Comparison of ENCODE assay signal across 34 cellular contexts in genomic region chr6:44154067-44154466, GRCh38. TPM values are rescaled to one million over a fixed set of nuclear protein-coding genes. Genes with fewer than 3 reads are reported as not detected.
"Had no signal": no experiment of that assay in that cellular context is flagged by ENCODE, and none has a peak within 500 bp of the region (broad histone marks: within the 10 kb centered on the region; RNA-seq: fewer than 3 reads in every experiment).

No MANE protein-coding gene starts in this region.

- H2AFZ ChIP-seq: PC-9 had no signal

- ATAC-seq: activated CD4-positive, alpha-beta T cell treated with anti-CD3 and anti-CD28 coated beads for 36 hours; activated CD4-positive, CD25-positive, alpha-beta regulatory T cell treated with anti-CD3 and anti-CD28 coated beads, Interleukin-2, amount 50 U/mL, for 24 hours; activated CD8-positive, alpha-beta T cell treated with anti-CD3 and anti-CD28 coated beads, Interleukin-2, amount 10 ng/mL, durations not matched to agents 7 days and 5 days; WTC11 had no signal

- H3K27me3 ChIP-seq: ascending aorta, cardiac muscle cell had no signal

- H3K27ac ChIP-seq: ascending aorta, cardiac muscle cell, KMS-11, PC-9 had no signal

- H3K4me2 ChIP-seq: KMS-11, PC-9 had no signal

- H3K4me3 Mint-ChIP-seq: activated CD4-positive, alpha-beta T cell treated with anti-CD3 and anti-CD28 coated beads for 36 hours; activated CD4-positive, alpha-beta T cell treated with anti-CD3 and anti-CD28 coated beads, Interleukin-2, amount 10 ng/mL, durations not matched to agents 7 days and 5 days; activated CD8-positive, alpha-beta T cell treated with anti-CD3 and anti-CD28 coated beads, Interleukin-2, amount 10 ng/mL, durations not matched to agents 7 days and 5 days; activated naive CD4-positive, alpha-beta T cell treated with anti-CD3 and anti-CD28 coated beads, Interleukin-2, amount 50 U/mL, for 24 hours; activated naive CD8-positive, alpha-beta T cell treated with anti-CD3 and anti-CD28 coated beads, Interleukin-2, amount 10 ng/mL, durations not matched to agents 7 days and 5 days; activated T-cell treated with anti-CD3 and anti-CD28 coated beads, Interleukin-2, amount 50 U/mL, for 24 hours; WTC11 had no signal

- H3K9me3 Mint-ChIP-seq: activated CD4-positive, alpha-beta T cell treated with anti-CD3 and anti-CD28 coated beads, Interleukin-2, amount 10 ng/mL, durations not matched to agents 7 days and 5 days; activated naive CD4-positive, alpha-beta T cell treated with anti-CD3 and anti-CD28 coated beads, Interleukin-2, amount 50 U/mL, for 24 hours; activated naive CD8-positive, alpha-beta T cell treated with anti-CD3 and anti-CD28 coated beads, Interleukin-2, amount 10 ng/mL, durations not matched to agents 7 days and 5 days; activated T-cell treated with anti-CD3 and anti-CD28 coated beads, Interleukin-2, amount 50 U/mL, for 24 hours; activated T-helper 2 cell treated with anti-CD3 and anti-CD28 coated beads, Interferon-gamma antibody, Interleukin-2, Interleukin-4, amounts not matched to agents 10 μg/mL and 5 μg/mL and 100 μg/mL, durations not matched to agents 14 hours and 24 hours and 36 hours; WTC11 had no signal

- H3K9ac ChIP-seq: KMS-11 had no signal

- H3K27ac Mint-ChIP-seq: activated CD4-positive, alpha-beta T cell treated with anti-CD3 and anti-CD28 coated beads for 36 hours; activated CD4-positive, alpha-beta T cell treated with anti-CD3 and anti-CD28 coated beads, Interleukin-2, amount 10 ng/mL, durations not matched to agents 7 days and 5 days; activated CD8-positive, alpha-beta T cell treated with anti-CD3 and anti-CD28 coated beads, Interleukin-2, amount 10 ng/mL, durations not matched to agents 7 days and 5 days; activated naive CD4-positive, alpha-beta T cell treated with anti-CD3 and anti-CD28 coated beads, Interleukin-2, amount 50 U/mL, for 24 hours; activated T-cell treated with anti-CD3 and anti-CD28 coated beads, Interleukin-2, amount 50 U/mL, for 24 hours; activated T-helper 2 cell treated with anti-CD3 and anti-CD28 coated beads, Interferon-gamma antibody, Interleukin-2, Interleukin-4, amounts not matched to agents 10 μg/mL and 5 μg/mL and 100 μg/mL, durations not matched to agents 14 hours and 24 hours and 36 hours had no signal

- DNase-seq: activated CD4-positive, alpha-beta T cell treated with anti-CD3 and anti-CD28 coated beads for 36 hours; activated CD4-positive, alpha-beta T cell treated with anti-CD3 and anti-CD28 coated beads, Interleukin-2, amount 10 ng/mL, durations not matched to agents 7 days and 5 days; activated CD4-positive, alpha-beta T cell treated with anti-CD3 and anti-CD28 coated beads, Interleukin-2, amount 50 U/mL, for 48 hours; activated CD8-positive, alpha-beta T cell treated with anti-CD3 and anti-CD28 coated beads, Interleukin-2, amount 10 ng/mL, durations not matched to agents 7 days and 5 days; activated gamma-delta T cell; activated naive CD4-positive, alpha-beta T cell treated with Interleukin-2 at 50 U/mL for 16 hours; activated naive CD8-positive, alpha-beta T cell treated with anti-CD3 and anti-CD28 coated beads, Interleukin-2, amount 10 ng/mL, durations not matched to agents 7 days and 5 days; activated T-cell treated with anti-CD3 and anti-CD28 coated beads, Interleukin-2, amount 50 U/mL, for 24 hours; amygdala; MM.1S; MV-4-11; NCI-H1092; NCI-H1436 treated with DMSO at 0.1 percent for 48 hours; NCI-H1694 treated with DMSO at 0.1 percent for 48 hours; NCI-H2029; NCI-H2171; NCI-H510A; NCI-H526; NCI-H748 treated with DMSO at 0.1 percent for 48 hours; NK-92 treated with Interleukin-12 subunit alpha and Interleukin-12 subunit beta, amount 100 ng/mL, for 24 hours; PC-9; Right ventricle myocardium superior; SW 1271; T1000 had no signal

- H3K9me3 ChIP-seq: ascending aorta had no signal

- H3K4me3 ChIP-seq: ascending aorta, cardiac muscle cell, PC-9 had no signal

- H3K27me3 Mint-ChIP-seq: activated CD4-positive, alpha-beta T cell treated with anti-CD3 and anti-CD28 coated beads for 36 hours; activated CD4-positive, alpha-beta T cell treated with anti-CD3 and anti-CD28 coated beads, Interleukin-2, amount 10 ng/mL, durations not matched to agents 7 days and 5 days; activated naive CD4-positive, alpha-beta T cell treated with anti-CD3 and anti-CD28 coated beads, Interleukin-2, amount 50 U/mL, for 24 hours; activated naive CD8-positive, alpha-beta T cell treated with anti-CD3 and anti-CD28 coated beads, Interleukin-2, amount 10 ng/mL, durations not matched to agents 7 days and 5 days; activated T-cell treated with anti-CD3 and anti-CD28 coated beads, Interleukin-2, amount 50 U/mL, for 24 hours had no signal

RNA-seq across cellular contexts. Expression of gene CAPN11, which starts 4.6 kb away (rescaled TPM):
- total RNA-seq: activated naive CD8-positive, alpha-beta T cell treated with anti-CD3 and anti-CD28 coated beads, Interleukin-2, amount 10 ng/mL, durations not matched to agents 7 days and 5 days; cardiac muscle cell; OCI-LY7; PC-9; T-helper 1 cell treated with Interleukin-12 subunit alpha and Interleukin-12 subunit beta and Interleukin-4 antibody, amounts not matched to agents 30 ng/mL and 1 ng/mL, for 36 hours; T-helper 2 cell treated with Interferon-gamma antibody and Interleukin-4, amounts not matched to agents 100 ng/mL and 5 ng/mL, for 36 hours had no signal
